Comparison of ENCODE assay signal across 2 cellular contexts in the genomic region with DNA sequence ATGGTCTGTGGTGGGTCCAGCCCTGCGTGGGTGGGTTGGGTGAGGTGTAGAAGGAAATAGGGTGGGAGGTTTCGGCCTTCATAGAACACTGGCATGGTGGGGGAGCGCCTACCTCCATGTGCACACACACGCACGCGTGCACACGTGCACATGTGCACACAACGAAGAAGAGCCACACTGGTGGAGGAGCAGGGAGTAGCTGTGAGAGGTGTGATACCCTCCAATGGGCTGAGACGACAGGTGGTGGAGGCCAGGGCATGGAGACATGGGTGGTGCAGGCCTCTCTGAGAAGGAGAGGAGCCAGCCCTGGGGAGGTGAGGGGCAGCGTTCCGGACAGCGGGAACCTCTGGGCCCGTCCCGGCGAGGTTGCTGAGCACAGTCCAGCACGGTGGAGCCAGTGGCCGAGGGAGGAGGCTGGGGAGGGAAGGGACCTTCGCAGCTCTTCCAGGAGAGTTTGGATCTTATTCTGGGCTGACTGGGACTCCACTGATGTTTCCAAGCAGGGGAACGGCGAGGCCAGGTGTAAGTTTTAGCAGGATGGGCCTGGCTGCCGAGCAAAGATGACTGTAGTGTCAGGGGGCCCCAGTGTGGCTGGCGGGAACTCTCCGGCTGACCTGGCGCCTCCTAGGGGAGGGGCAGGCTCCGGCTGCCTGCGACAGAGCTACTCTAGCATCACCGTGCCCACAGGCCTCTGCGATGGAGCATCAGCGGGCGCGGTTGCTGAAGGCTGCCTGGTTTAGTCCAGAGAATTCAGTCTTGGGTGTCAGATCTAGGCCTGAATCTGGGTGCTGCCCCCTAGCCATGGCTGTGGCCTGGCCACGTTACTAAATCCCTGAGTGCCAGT.
A peak's percentile ranks its signal among the peaks of the same experiment; 100 is the strongest.
TF ChIP-seq lines count a peak whose summit lies in the region.

No MANE protein-coding gene starts in this region.

TF ChIP-seq in GM23338, 12 proteins besides CTCF, POLR2A, EP300 and RAD21:
- TF ChIP-seq JUNB (IDR thresholded peaks at IDR 0.05; ENCODE audit: unreplicated experiment) (no peak), ZNF114 (CRISPR knock-in tag; IDR thresholded peaks at IDR 0.05) (no peak), EZH2 (IDR thresholded peaks at IDR 0.05; ENCODE audit: low read depth, unreplicated experiment) (no peak), CREB1 (CRISPR knock-in tag; IDR thresholded peaks at IDR 0.05; ENCODE audit: low read depth) (no peak)
- TF ChIP-seq, protein P1, sequence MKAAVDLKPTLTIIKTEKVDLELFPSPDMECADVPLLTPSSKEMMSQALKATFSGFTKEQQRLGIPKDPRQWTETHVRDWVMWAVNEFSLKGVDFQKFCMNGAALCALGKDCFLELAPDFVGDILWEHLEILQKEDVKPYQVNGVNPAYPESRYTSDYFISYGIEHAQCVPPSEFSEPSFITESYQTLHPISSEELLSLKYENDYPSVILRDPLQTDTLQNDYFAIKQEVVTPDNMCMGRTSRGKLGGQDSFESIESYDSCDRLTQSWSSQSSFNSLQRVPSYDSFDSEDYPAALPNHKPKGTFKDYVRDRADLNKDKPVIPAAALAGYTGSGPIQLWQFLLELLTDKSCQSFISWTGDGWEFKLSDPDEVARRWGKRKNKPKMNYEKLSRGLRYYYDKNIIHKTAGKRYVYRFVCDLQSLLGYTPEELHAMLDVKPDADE (IDR thresholded peaks at IDR 0.05): no peak

TF ChIP-seq in H1, 55 proteins besides CTCF, POLR2A, EP300 and RAD21:
- TF ChIP-seq SP4 (IDR thresholded peaks at IDR 0.05; ENCODE audit: low read length): no peak
- no peak for TF ChIP-seq CHD1 (IDR thresholded peaks at IDR 0.05; ENCODE audit: low read depth, low read length)
- 0 out of 2 replicates have a peak, but pooled peaks have one; percentile 6 for TF ChIP-seq GABPA (IDR thresholded peaks at IDR 0.05; ENCODE audit: borderline replicate concordance, insufficient read depth, low read length)
- TF ChIP-seq POLR2AphosphoS5 (IDR thresholded peaks at IDR 0.05; ENCODE audit: low read depth, low read length): peak; percentile 52; the same call in 1 of the 2 replicates
- TF ChIP-seq, protein P2, sequence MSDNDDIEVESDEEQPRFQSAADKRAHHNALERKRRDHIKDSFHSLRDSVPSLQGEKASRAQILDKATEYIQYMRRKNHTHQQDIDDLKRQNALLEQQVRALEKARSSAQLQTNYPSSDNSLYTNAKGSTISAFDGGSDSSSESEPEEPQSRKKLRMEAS (IDR thresholded peaks at IDR 0.05): no peak
